In genomic region chr12:119153477-119154434, GRCh38 we compare ENCODE assay signal across 8 cellular contexts. TPM values are rescaled to one million over a fixed set of nuclear protein-coding genes. Genes with fewer than 3 reads are reported as not detected.
DNase-seq lines count a peak whose midpoint lies in the region; ATAC-seq and TF ChIP-seq lines count a peak whose summit lies in the region.

No MANE protein-coding gene starts in this region.

- H3K27me3 ChIP-seq in right lobe of liver (no peaks in the 10 kb centered on the region), thyroid gland (no peaks in the 10 kb centered on the region)

- WGBS in right lobe of liver (ENCODE audit: insufficient coverage, low coverage, low lambda C conversion rate, missing lambda C conversion rate): 19% methylated on average over 29 of the region's 49 CpGs
- 47 to 60% methylated on average over 39 to 49 of the region's 49 CpGs for WGBS in thyroid gland, 2 donors

- TF ChIP-seq CTCF in right lobe of liver (IDR thresholded peaks at IDR 0.05): no peak
- no peak for TF ChIP-seq CTCF in thyroid gland (IDR thresholded peaks at IDR 0.05)

- intact Hi-C loops in right lobe of liver (cut with DNase I): no loop called here
- intact Hi-C loops in thyroid gland (cut with DNase I): no loop called here

- peak; percentile 43 for DNase-seq in activated CD4-positive, alpha-beta T cell treated with anti-CD3 and anti-CD28 coated beads for 48 hours
- no peak for DNase-seq in activated CD4-positive, alpha-beta T cell treated with anti-CD3 and anti-CD28 coated beads, Interleukin-2, amount 50 U/mL, for 4 hours
- DNase-seq in ecto neural progenitor cell (ENCODE audit: low spot score) (peak; percentile 98), right lobe of liver (peak in 2 of 3 donors; percentile 47 to 54), thyroid gland (peak; percentile 69 to 82), NCI-H2171 (lab: John Stamatoyannopoulos, UW) (no peak), NCI-H1694 (lab: John Stamatoyannopoulos, UW) (no peak), SHP77 treated with DMSO at 0.1 percent for 48 hours (lab: John Stamatoyannopoulos, UW) (no peak)

- H3K27ac ChIP-seq in right lobe of liver (no peak overlapping the region), thyroid gland (no peak overlapping the region)

- no peak overlapping the region for H3K4me3 ChIP-seq in right lobe of liver
- no peak overlapping the region for H3K4me3 ChIP-seq in thyroid gland (replicated peaks in 1 of 3)

- H3K9me3 ChIP-seq in right lobe of liver: no peaks in the 10 kb centered on the region
- H3K9me3 ChIP-seq in thyroid gland: no peaks in the 10 kb centered on the region

- no peaks in the 10 kb centered on the region for H3K36me3 ChIP-seq in right lobe of liver
- no peaks in the 10 kb centered on the region for H3K36me3 ChIP-seq in thyroid gland

- peak; percentile 58 to 74 (median 65) for ATAC-seq in right lobe of liver

- H3K4me1 ChIP-seq in right lobe of liver (no peaks in the 10 kb centered on the region), thyroid gland (peaks cover 4 to 10% of the 10 kb centered on the region in 2 donors)

- no peak for TF ChIP-seq POLR2A in right lobe of liver (IDR thresholded peaks at IDR 0.05)
- TF ChIP-seq POLR2A in thyroid gland (IDR thresholded peaks at IDR 0.05): no peak

RNA-seq across cellular contexts. Expression of gene HSPB8, which starts 25.0 kb away (rescaled TPM):
- total RNA-seq in right lobe of liver (10 to 100 TPM in 2 of 6 experiments, 1 to 10 TPM in 3, under 1 TPM in 1; 0.68 to 15.9 (median 2.5) TPM), thyroid gland (10 to 100 TPM; 39.0 to 73.9 (median 53.0) TPM)

Comparison
In these comparisons a context has a peak if more than half of its experiments do, and no peak if none do; other contexts are left out.
1. DNase-seq: peak in activated CD4-positive, alpha-beta T cell treated with anti-CD3 and anti-CD28 coated beads for 48 hours (single experiment), ecto neural progenitor cell (single experiment), right lobe of liver (2 of 3) and thyroid gland (2 of 2); none in activated CD4-positive, alpha-beta T cell treated with anti-CD3 and anti-CD28 coated beads, Interleukin-2, amount 50 U/mL, for 4 hours (0 of 2), NCI-H2171 (single experiment), NCI-H1694 (single experiment) and SHP77 treated with DMSO at 0.1 percent for 48 hours (single experiment).